In genomic region chr1:204583909-204584632, GRCh38 we compare ENCODE assay signal across 11 cellular contexts.
DNase-seq lines count a peak whose midpoint lies in the region; ATAC-seq and TF ChIP-seq lines count a peak whose summit lies in the region.
"Had no signal": no experiment of that assay in that cellular context is flagged by ENCODE, and none has a peak within 500 bp of the region (broad histone marks: within the 10 kb centered on the region; RNA-seq: fewer than 3 reads in every experiment).

No MANE protein-coding gene starts in this region.

- no peak overlapping the region for H3K9ac ChIP-seq in colonic mucosa (ENCODE audit: low read depth in 2 of 2, low read length in 2 of 2)

- ATAC-seq in Right ventricle myocardium superior (ENCODE audit: poor library complexity): peak; percentile 94
- peak; percentile 25 for ATAC-seq in upper lobe of right lung
- no peak for ATAC-seq in HG03520 (IDR thresholded peaks at IDR 0.05; ENCODE audit: unreplicated experiment)

- H3K27ac ChIP-seq in right atrium auricular region (no peak overlapping the region), upper lobe of right lung (no peak overlapping the region), colonic mucosa (no peak overlapping the region)
- H3K27ac ChIP-seq: upper lobe of left lung had no signal

- no peaks in the 10 kb centered on the region for H3K9me3 ChIP-seq in right atrium auricular region
- no peaks in the 10 kb centered on the region for H3K9me3 ChIP-seq in upper lobe of right lung
- H3K9me3 ChIP-seq in colonic mucosa: no peaks in the 10 kb centered on the region
- H3K9me3 ChIP-seq: upper lobe of left lung had no signal

- H3K36me3 ChIP-seq in right atrium auricular region: no peaks in the 10 kb centered on the region
- no peaks in the 10 kb centered on the region for H3K36me3 ChIP-seq in upper lobe of right lung
- H3K36me3 ChIP-seq in colonic mucosa: no peaks in the 10 kb centered on the region
- H3K36me3 ChIP-seq: upper lobe of left lung had no signal

- peaks cover 0 to 3% of the 10 kb centered on the region in 2 donors for H3K4me1 ChIP-seq in right atrium auricular region
- peaks cover 6% of the 10 kb centered on the region for H3K4me1 ChIP-seq in upper lobe of right lung
- no peaks in the 10 kb centered on the region for H3K4me1 ChIP-seq in colonic mucosa

- peak; percentile 85 for DNase-seq in Right ventricle myocardium superior
- DNase-seq in right atrium auricular region (ENCODE audit: low spot score): no peak
- peak; percentile 22 for DNase-seq in NCI-H446 treated with DMSO at 0.1 percent for 48 hours (lab: John Stamatoyannopoulos, UW)
- peak in 31 of 42 donors; percentile 17 to 69 (median 36) for DNase-seq in head of caudate nucleus
- no peak for DNase-seq in upper lobe of right lung
- no peak for DNase-seq in ACHN
- no peak for DNase-seq in colonic mucosa
- DNase-seq: NK-92 treated with Interleukin-12 subunit alpha and Interleukin-12 subunit beta, amount 100 ng/mL, for 24 hours; upper lobe of left lung had no signal

- no peak for TF ChIP-seq CTCF in right atrium auricular region (IDR thresholded peaks at IDR 0.05)
- no peak for TF ChIP-seq CTCF in upper lobe of right lung (IDR thresholded peaks at IDR 0.05)
- TF ChIP-seq CTCF in colonic mucosa (IDR thresholded peaks at IDR 0.05): no peak

- H3K4me3 ChIP-seq in right atrium auricular region (no peak overlapping the region), upper lobe of right lung (no peak overlapping the region), colonic mucosa (no peak overlapping the region)
- H3K4me3 ChIP-seq: lung, upper lobe of left lung had no signal

- intact Hi-C loops in Right ventricle myocardium superior (cut with DNase I): no loop called here
- intact Hi-C loops in head of caudate nucleus (cut with DNase I): no loop called here
- intact Hi-C loops in upper lobe of right lung (cut with DNase I): no loop called here
- intact Hi-C loops in colonic mucosa (cut with DNase I): no loop called here

- in situ Hi-C loops in ACHN (cut with HindIII; ENCODE audit: low pct_ligation_motif_present, low pct_unique_long_range_greater_than_20kb, low sequenced_read_pairs): no loop called here

- H3K27me3 ChIP-seq in right atrium auricular region (no peaks in the 10 kb centered on the region), upper lobe of right lung (no peaks in the 10 kb centered on the region), colonic mucosa (no peaks in the 10 kb centered on the region)
- H3K27me3 ChIP-seq: upper lobe of left lung had no signal

Comparison
In these comparisons a context has a peak if more than half of its experiments do, and no peak if none do; other contexts are left out.
1. DNase-seq: peak in Right ventricle myocardium superior (single experiment), NCI-H446 treated with DMSO at 0.1 percent for 48 hours (single experiment) and head of caudate nucleus (31 of 42); none in right atrium auricular region (single experiment), upper lobe of right lung (single experiment), ACHN (single experiment) and colonic mucosa (single experiment).